8 cellular contexts compared by ENCODE assay signal in the genomic region with DNA sequence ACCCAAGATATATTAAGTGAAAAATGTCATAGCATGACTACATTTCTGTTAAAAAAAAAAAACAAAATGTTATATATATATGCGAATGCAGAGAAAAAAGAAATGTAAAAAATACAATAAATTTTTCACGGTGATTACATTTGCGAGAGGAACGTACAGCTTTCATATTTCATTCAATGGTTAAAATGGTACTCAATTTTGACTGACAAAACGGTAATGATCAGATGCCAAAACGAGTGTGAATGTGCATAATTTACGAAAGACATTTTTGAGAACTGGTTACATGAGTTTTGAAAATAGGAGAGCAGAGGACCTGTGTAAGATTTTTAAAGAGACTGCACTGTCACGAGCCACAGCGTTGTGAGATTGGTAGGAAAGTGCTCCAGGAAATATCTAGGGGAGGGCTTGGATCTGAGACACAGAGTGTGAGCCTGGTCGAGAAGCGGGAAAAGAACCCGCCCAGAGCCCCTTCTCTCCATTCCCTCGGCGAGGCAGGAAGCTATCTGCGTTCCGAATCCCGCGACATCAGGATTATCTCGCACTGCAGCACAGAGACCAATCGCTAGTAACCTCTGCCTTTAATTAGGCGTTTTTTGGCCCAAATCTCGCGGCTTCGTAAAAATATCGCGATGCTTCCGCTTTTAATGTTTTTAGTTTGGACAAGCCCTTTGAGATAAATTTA. TPM values are rescaled to one million over a fixed set of nuclear protein-coding genes. Genes with fewer than 3 reads are reported as not detected.
DNase-seq lines count a peak whose midpoint lies in the region; ATAC-seq and TF ChIP-seq lines count a peak whose summit lies in the region.

No MANE protein-coding gene starts in this region.

- peak overlapping the region; percentile 99 for H3K27ac Mint-ChIP-seq in activated naive CD8-positive, alpha-beta T cell treated with anti-CD3 and anti-CD28 coated beads for 36 hours
- peak overlapping the region; percentile 100 for H3K27ac Mint-ChIP-seq in glutamatergic neuron (ENCODE audit: unreplicated experiment)

- H3K27me3 Mint-ChIP-seq in activated naive CD8-positive, alpha-beta T cell treated with anti-CD3 and anti-CD28 coated beads for 36 hours, result peaks cover 7% of the 10 kb centered on the region
- peaks cover 20% of the 10 kb centered on the region for H3K27me3 Mint-ChIP-seq in glutamatergic neuron (ENCODE audit: unreplicated experiment)

- H3K4me3 ChIP-seq in GM08714 (ENCODE audit: low read length) (peak overlapping the region; percentile 90), SK-N-SH (ENCODE audit: low read depth in 2 of 2, low read length in 1 of 2) (peak overlapping the region; percentile 63 to 79), testis (peak overlapping the region; percentile 56 to 79)

- peak overlapping the region; percentile 98 for H3K4me3 Mint-ChIP-seq in activated naive CD8-positive, alpha-beta T cell treated with anti-CD3 and anti-CD28 coated beads for 36 hours
- H3K4me3 Mint-ChIP-seq in glutamatergic neuron (ENCODE audit: unreplicated experiment), result peak overlapping the region; percentile 99

- H3K36me3 ChIP-seq in SK-N-SH (replicated peaks in 1 of 2; ENCODE audit: control insufficient read depth in 1 of 2, insufficient read depth in 2 of 2, low read length in 1 of 2) (peaks cover under 1 to 5% of the 10 kb centered on the region in 2 experiments), testis (ENCODE audit: low read depth, missing control alignments) (no peaks in the 10 kb centered on the region)

- peaks cover 13% of the 10 kb centered on the region for H3K4me1 Mint-ChIP-seq in activated naive CD8-positive, alpha-beta T cell treated with anti-CD3 and anti-CD28 coated beads for 36 hours
- H3K4me1 Mint-ChIP-seq in glutamatergic neuron (ENCODE audit: low read depth, unreplicated experiment), result peaks cover 2% of the 10 kb centered on the region

- peak overlapping the region; percentile 98 for H2AFZ ChIP-seq in SK-N-SH (ENCODE audit: low read depth)

- no peaks in the 10 kb centered on the region for H3K27me3 ChIP-seq in SK-N-SH (ENCODE audit: insufficient read depth)
- no peaks in the 10 kb centered on the region for H3K27me3 ChIP-seq in testis

- H3K36me3 Mint-ChIP-seq in activated naive CD8-positive, alpha-beta T cell treated with anti-CD3 and anti-CD28 coated beads for 36 hours, result peaks cover 10% of the 10 kb centered on the region
- H3K36me3 Mint-ChIP-seq in glutamatergic neuron (ENCODE audit: unreplicated experiment), result no peaks in the 10 kb centered on the region

- no peaks in the 10 kb centered on the region for H3K9me3 ChIP-seq in SK-N-SH
- no peaks in the 10 kb centered on the region for H3K9me3 ChIP-seq in testis

- peaks cover 1% of the 10 kb centered on the region for H3K9me3 Mint-ChIP-seq in activated naive CD8-positive, alpha-beta T cell treated with anti-CD3 and anti-CD28 coated beads for 36 hours
- H3K9me3 Mint-ChIP-seq in glutamatergic neuron (ENCODE audit: unreplicated experiment), result peaks cover 18% of the 10 kb centered on the region

- TF ChIP-seq EP300 in SK-N-SH (IDR thresholded peaks at IDR 0.05; ENCODE audit: borderline replicate concordance in 1 of 2, low read depth in 1 of 2, low read length in 1 of 2), result no peak

- intact Hi-C loops in testis (cut with DNase I; ENCODE audit: low total_unique reads), result no loop called here

- DNase-seq in NCI-H1092 (lab: John Stamatoyannopoulos, UW) (peak; percentile 93), SK-N-SH (peak; percentile 87), glutamatergic neuron (peak; percentile 87), omental fat pad (ENCODE audit: low spot score) (peak; percentile 84), testis (peak; percentile 96)
- peak; percentile 86 for DNase-seq in activated naive CD8-positive, alpha-beta T cell treated with anti-CD3 and anti-CD28 coated beads for 36 hours

- H3K9me2 ChIP-seq in SK-N-SH, result no peaks in the 10 kb centered on the region

- peak overlapping the region; percentile 86 for H3K4me2 ChIP-seq in SK-N-SH

- CTCF ChIA-PET in SK-N-SH (lab: Yijun Ruan, JAX), result interaction anchor here (1.3 kb wide), 1 partner anchor 28 kb away, joined by 5 read pairs; the partner anchor contains the start of gene TRIM27

- H3K4me1 ChIP-seq in SK-N-SH (ENCODE audit: control insufficient read depth in 1 of 2, insufficient read depth in 2 of 2, low read depth in 1 of 2, low read length in 1 of 2) (no peaks in the 10 kb centered on the region; a peak in 1 of 4 replicates), testis (peaks cover 5% of the 10 kb centered on the region)

- TF ChIP-seq CTCF in SK-N-SH (IDR thresholded peaks at IDR 0.05) (no peak), glutamatergic neuron (IDR thresholded peaks at IDR 0.05; ENCODE audit: partially characterized antibody, unreplicated experiment) (no peak), omental fat pad (IDR thresholded peaks at IDR 0.05) (no peak), testis (IDR thresholded peaks at IDR 0.05) (no peak)

- 9% methylated on average over 22 of the region's 27 CpGs for WGBS in SK-N-SH (ENCODE audit: low lambda C conversion rate)
- WGBS in testis, 2 donors, result 6 to 7% methylated on average over 27 of the region's 27 CpGs

- no peak for TF ChIP-seq RAD21 in SK-N-SH (IDR thresholded peaks at IDR 0.05; ENCODE audit: low read length)

- H3K27ac ChIP-seq in SK-N-SH (ENCODE audit: low read depth in 2 of 2, low read length in 1 of 2) (peak overlapping the region; percentile 93 to 97), testis (peak overlapping the region; percentile 94 to 98)

- TF ChIP-seq POLR2A in testis (IDR thresholded peaks at IDR 0.05), result peak; percentile 70

- POLR2A ChIA-PET in SK-N-SH (lab: Yijun Ruan, JAX), result interaction anchor here (1.0 to 2.0 kb wide), 7 partner anchors 10 to 1762 kb away, joined by 3 to 18 read pairs (median 5); partner anchors contain the start of gene TRIM27

- H3K79me2 ChIP-seq in SK-N-SH (ENCODE audit: insufficient read depth), result no peaks in the 10 kb centered on the region

- ATAC-seq in HG02588 (IDR thresholded peaks at IDR 0.05; ENCODE audit: unreplicated experiment) (peak; percentile 70), omental fat pad (ENCODE audit: low FRiP score) (peak; percentile 92)

- no peaks in the 10 kb centered on the region for H4K20me1 ChIP-seq in SK-N-SH (ENCODE audit: insufficient read depth)

- H3K9ac ChIP-seq in SK-N-SH, result peak overlapping the region; percentile 88

- peaks cover 24% of the 10 kb centered on the region for H3F3A ChIP-seq in SK-N-SH (replicated peaks; ENCODE audit: insufficient read depth)

TF ChIP-seq in SK-N-SH, 30 proteins besides CTCF, POLR2A, EP300 and RAD21 (continues in another document):
- TF ChIP-seq USF2 (IDR thresholded peaks at IDR 0.05; ENCODE audit: borderline replicate concordance, low read depth, low read length), result no peak
- no peak for TF ChIP-seq MEF2A (IDR thresholded peaks at IDR 0.05; ENCODE audit: borderline replicate concordance, low read depth)
- peak; percentile 49 for TF ChIP-seq YY1 (IDR thresholded peaks at IDR 0.05; ENCODE audit: low read depth)
- peak; percentile 99 for TF ChIP-seq CHD2 (IDR thresholded peaks at IDR 0.05; ENCODE audit: low read length, partially characterized antibody)
- TF ChIP-seq FOXM1 (IDR thresholded peaks at IDR 0.05; ENCODE audit: low read depth), result no peak
- TF ChIP-seq ELF1 (IDR thresholded peaks at IDR 0.05), result no peak
- no peak; the same call in 1 of the 2 replicates for TF ChIP-seq TCF12 (IDR thresholded peaks at IDR 0.05)
- TF ChIP-seq MXI1 (IDR thresholded peaks at IDR 0.05; ENCODE audit: low read depth, low read length), result no peak
- peak; percentile 54 for TF ChIP-seq MAX (IDR thresholded peaks at IDR 0.05; ENCODE audit: low read depth)
- TF ChIP-seq USF1 (IDR thresholded peaks at IDR 0.05; ENCODE audit: borderline replicate concordance, low read depth), result no peak
- TF ChIP-seq POLR2AphosphoS5 (IDR thresholded peaks at IDR 0.05; ENCODE audit: low read depth, low read length), result peak; percentile 95
- no peak for TF ChIP-seq SMC3 (IDR thresholded peaks at IDR 0.05; ENCODE audit: low read depth, low read length)
- no peak for TF ChIP-seq GATA2 (CRISPR knock-in tag; IDR thresholded peaks at IDR 0.05)

RNA-seq across cellular contexts. Expression of gene TRIM27, which starts 28.5 kb away (rescaled TPM):
- polyA plus RNA-seq in SK-N-SH (2012; rRNA removed) (43.8 and 67.4 TPM in 2 replicates), testis (ENCODE audit: insufficient read depth, low read depth, low replicate concordance) (29.8 TPM)
- polyA plus RNA-seq in SK-N-SH (2012; cell fraction: cytosol; rRNA removed), result 38.7 and 46.0 TPM in 2 replicates
- 100 and 125 TPM in 2 replicates for polyA plus RNA-seq in SK-N-SH (2012; cell fraction: nucleus; rRNA removed)
- 10 to 100 TPM; 51.5 to 52.3 TPM for total RNA-seq in activated naive CD8-positive, alpha-beta T cell treated with anti-CD3 and anti-CD28 coated beads for 36 hours
- total RNA-seq in glutamatergic neuron (ENCODE audit: unreplicated experiment) (65.2 TPM), omental fat pad (10 to 100 TPM; 37.0 to 75.2 (median 58.4) TPM), testis (10 to 100 TPM; 61.4 to 81.2 TPM)

Comparison
In these comparisons a context has a peak if more than half of its experiments do, and no peak if none do; other contexts are left out.
1. Peak in every context shown above with its lines: DNase-seq, ATAC-seq, H3K4me3 ChIP-seq and H3K27ac ChIP-seq.